ENCODE assay signal across 14 cellular contexts in the genomic region with DNA sequence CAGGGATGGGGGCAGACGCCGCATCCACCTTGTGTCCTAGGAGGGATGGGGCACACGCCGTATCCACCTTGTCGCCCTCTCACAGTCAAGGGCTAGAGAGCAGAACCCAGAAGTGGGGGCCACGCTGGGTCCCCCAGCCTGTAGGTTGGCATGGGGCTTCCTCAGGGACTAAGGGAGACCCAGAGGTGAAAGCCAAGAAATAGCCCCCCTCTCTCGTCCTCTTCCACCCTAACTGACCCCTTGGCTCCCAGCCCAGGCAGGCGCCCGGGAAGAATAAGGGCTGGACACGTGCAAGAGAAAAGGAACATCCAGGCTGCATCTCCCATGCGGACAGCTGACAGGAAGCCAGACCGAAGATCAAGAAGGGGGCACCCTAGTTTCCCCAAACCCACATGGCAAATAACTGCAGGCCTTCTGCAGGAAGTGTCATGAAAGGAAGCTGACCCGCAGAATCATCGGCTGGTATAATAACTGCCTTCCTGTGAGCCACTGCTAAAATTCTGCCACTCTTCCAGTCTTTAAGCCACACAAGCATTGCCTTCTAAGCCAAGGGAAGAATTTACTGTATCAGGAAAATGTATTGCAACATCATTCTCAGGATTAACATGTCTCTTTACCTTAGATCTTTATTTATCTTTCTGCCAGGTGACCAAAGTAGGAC. TPM values are rescaled to one million over a fixed set of nuclear protein-coding genes. Genes with fewer than 3 reads are reported as not detected.
DNase-seq lines count a peak whose midpoint lies in the region; ATAC-seq and TF ChIP-seq lines count a peak whose summit lies in the region.
"Had no signal": no experiment of that assay in that cellular context is flagged by ENCODE, and none has a peak within 500 bp of the region (broad histone marks: within the 10 kb centered on the region; RNA-seq: fewer than 3 reads in every experiment).

No MANE protein-coding gene starts in this region.

- H3K4me1 ChIP-seq in OCI-LY7 (ENCODE audit: insufficient read depth, low read length, poor library complexity, severe bottlenecking) (peaks cover 26% of the 10 kb centered on the region), gastroesophageal sphincter (no peaks in the 10 kb centered on the region)

- no peaks in the 10 kb centered on the region for H3K27me3 ChIP-seq in gastroesophageal sphincter

- intact Hi-C loops in OCI-LY7 (cut with micrococcal nuclease; ENCODE audit: unreplicated experiment): no loop called here

- no peaks in the 10 kb centered on the region for H3K79me2 ChIP-seq in OCI-LY7 (ENCODE audit: insufficient read depth, low read depth, low read length)

- H3K4me2 ChIP-seq in OCI-LY7 (ENCODE audit: low read length): peak overlapping the region; percentile 7

- ATAC-seq in activated CD8-positive, alpha-beta memory T cell treated with anti-CD3 and anti-CD28 coated beads, Interleukin-2, amount 10 ng/mL, durations not matched to agents 7 days and 5 days: peak; percentile 51
- ATAC-seq in gastroesophageal sphincter (peak; percentile 41), GM19328 (IDR thresholded peaks at IDR 0.05; ENCODE audit: unreplicated experiment) (no peak)
- no peak for ATAC-seq in stimulated activated naive B cell treated with anti-CD40 and anti-IgM and Interleukin-4, amounts not matched to agents 10 μg/mL and 1 μg/mL and 100 μg/mL, for 72 hours (replicated peaks)

- H2AFZ ChIP-seq in OCI-LY7 (ENCODE audit: low read length): peak overlapping the region; percentile 5; the same call in 1 of the 2 replicates

- BruUV-seq in OCI-LY7 (replicated peaks; lab: Mats Ljungman, UMichigan): no TSS peak

- H3K4me3 Mint-ChIP-seq in activated CD8-positive, alpha-beta memory T cell treated with anti-CD3 and anti-CD28 coated beads, Interleukin-2, amount 10 ng/mL, durations not matched to agents 7 days and 5 days: peak overlapping the region; percentile 16
- H3K4me3 Mint-ChIP-seq in stimulated activated naive B cell treated with anti-CD40 and anti-IgM and Interleukin-4, amounts not matched to agents 10 μg/mL and 1 μg/mL and 100 μg/mL, for 72 hours: peak overlapping the region in 1 of 2 donors; percentile 9
- H3K4me3 Mint-ChIP-seq: activated T-cell treated with anti-CD3 and anti-CD28 coated beads, Interleukin-2, amount 50 U/mL, for 24 hours had no signal

- H3K9me3 ChIP-seq in OCI-LY7 (ENCODE audit: low read length): no peaks in the 10 kb centered on the region
- H3K9me3 ChIP-seq in gastroesophageal sphincter: no peaks in the 10 kb centered on the region

- H3K27ac Mint-ChIP-seq in activated CD8-positive, alpha-beta memory T cell treated with anti-CD3 and anti-CD28 coated beads, Interleukin-2, amount 10 ng/mL, durations not matched to agents 7 days and 5 days: peak overlapping the region; percentile 79
- H3K27ac Mint-ChIP-seq in stimulated activated naive B cell treated with anti-CD40 and anti-IgM and Interleukin-4, amounts not matched to agents 10 μg/mL and 1 μg/mL and 100 μg/mL, for 72 hours: peak overlapping the region; percentile 56
- H3K27ac Mint-ChIP-seq: activated T-cell treated with anti-CD3 and anti-CD28 coated beads, Interleukin-2, amount 50 U/mL, for 24 hours had no signal

- no peaks in the 10 kb centered on the region for H3K9me3 Mint-ChIP-seq in activated CD8-positive, alpha-beta memory T cell treated with anti-CD3 and anti-CD28 coated beads, Interleukin-2, amount 10 ng/mL, durations not matched to agents 7 days and 5 days (ENCODE audit: low read depth)
- no peaks in the 10 kb centered on the region for H3K9me3 Mint-ChIP-seq in stimulated activated naive B cell treated with anti-CD40 and anti-IgM and Interleukin-4, amounts not matched to agents 10 μg/mL and 1 μg/mL and 100 μg/mL, for 72 hours
- H3K9me3 Mint-ChIP-seq: activated T-cell treated with anti-CD3 and anti-CD28 coated beads, Interleukin-2, amount 50 U/mL, for 24 hours had no signal

- DNase-seq in activated CD8-positive, alpha-beta memory T cell treated with anti-CD3 and anti-CD28 coated beads, Interleukin-2, amount 10 ng/mL, durations not matched to agents 7 days and 5 days: peak; percentile 72
- no peak for DNase-seq in activated CD8-positive, alpha-beta memory T cell treated with anti-CD3 and anti-CD28 coated beads, Interleukin-2, amount 50 U/mL, for 48 hours
- DNase-seq in OCI-LY7 (ENCODE audit: low spot score) (peak; percentile 40), AG20443 (ENCODE audit: low spot score) (no peak), NCI-H1417 treated with DMSO at 0.1 percent for 48 hours (lab: John Stamatoyannopoulos, UW) (no peak)
- DNase-seq in stimulated activated naive B cell treated with anti-CD40 and anti-IgM and Interleukin-4, amounts not matched to agents 10 μg/mL and 1 μg/mL and 100 μg/mL, for 72 hours: no peak
- DNase-seq: ACHN; activated T-cell treated with anti-CD3 and anti-CD28 coated beads, Interleukin-2, amount 50 U/mL, for 24 hours; cerebellar nuclear complex; HCEC 1CT; NCI-H1048; NCI-H748 treated with DMSO at 0.1 percent for 48 hours had no signal

- H3K36me3 Mint-ChIP-seq in activated CD8-positive, alpha-beta memory T cell treated with anti-CD3 and anti-CD28 coated beads, Interleukin-2, amount 10 ng/mL, durations not matched to agents 7 days and 5 days: no peaks in the 10 kb centered on the region
- no peaks in the 10 kb centered on the region for H3K36me3 Mint-ChIP-seq in stimulated activated naive B cell treated with anti-CD40 and anti-IgM and Interleukin-4, amounts not matched to agents 10 μg/mL and 1 μg/mL and 100 μg/mL, for 72 hours

- H3K9me2 ChIP-seq in OCI-LY7 (ENCODE audit: insufficient read depth, low read length): no peaks in the 10 kb centered on the region

- WGBS in gastroesophageal sphincter (ENCODE audit: low coverage in 1 of 2), 2 donors: 23 to 60% methylated on average over 1 to 2 of the region's 14 CpGs

- no peak for TF ChIP-seq EP300 in gastroesophageal sphincter (IDR thresholded peaks at IDR 0.05)

- no peaks in the 10 kb centered on the region for H4K20me1 ChIP-seq in OCI-LY7 (ENCODE audit: insufficient read depth, low read length)

- H3K27me3 Mint-ChIP-seq in activated CD8-positive, alpha-beta memory T cell treated with anti-CD3 and anti-CD28 coated beads, Interleukin-2, amount 10 ng/mL, durations not matched to agents 7 days and 5 days: no peaks in the 10 kb centered on the region
- no peaks in the 10 kb centered on the region for H3K27me3 Mint-ChIP-seq in stimulated activated naive B cell treated with anti-CD40 and anti-IgM and Interleukin-4, amounts not matched to agents 10 μg/mL and 1 μg/mL and 100 μg/mL, for 72 hours
- H3K27me3 Mint-ChIP-seq: activated T-cell treated with anti-CD3 and anti-CD28 coated beads, Interleukin-2, amount 50 U/mL, for 24 hours had no signal

- H3K27ac ChIP-seq in OCI-LY7 (ENCODE audit: low read depth, low read length, poor library complexity, severe bottlenecking) (no peak overlapping the region), gastroesophageal sphincter (no peak overlapping the region)

- POLR2A ChIA-PET in OCI-LY7 (lab: Charles Lee): interaction anchor here (0.6 to 0.7 kb wide), 5 partner anchors 53 to 747 kb away, joined by 3 to 4 read pairs (median 3); no protein-coding TSS in a partner anchor

- H3K4me1 Mint-ChIP-seq in activated CD8-positive, alpha-beta memory T cell treated with anti-CD3 and anti-CD28 coated beads, Interleukin-2, amount 10 ng/mL, durations not matched to agents 7 days and 5 days: peaks cover 46% of the 10 kb centered on the region
- peaks cover 32 to 33% of the 10 kb centered on the region in 2 donors for H3K4me1 Mint-ChIP-seq in stimulated activated naive B cell treated with anti-CD40 and anti-IgM and Interleukin-4, amounts not matched to agents 10 μg/mL and 1 μg/mL and 100 μg/mL, for 72 hours

- TF ChIP-seq CTCF in OCI-LY7 (conservative IDR thresholded peaks at IDR 0.05; ENCODE audit: low read length): no peak
- no peak for TF ChIP-seq CTCF in gastroesophageal sphincter (IDR thresholded peaks at IDR 0.05)

- CTCF ChIA-PET in activated CD8-positive, alpha-beta memory T cell treated with anti-CD3 and anti-CD28 coated beads, Interleukin-2, amount 10 ng/mL, durations not matched to agents 7 days and 5 days (lab: Charles Lee): interaction anchor here (0.9 to 2.0 kb wide), 3 partner anchors 8 to 48 kb away, joined by 3 to 8 read pairs (median 5); no protein-coding TSS in a partner anchor
- CTCF ChIA-PET in OCI-LY7 (lab: Charles Lee; ENCODE audit: unreplicated experiment): interaction anchor here (0.6 kb wide), 1 partner anchor 850 kb away, joined by 3 read pairs; no protein-coding TSS in a partner anchor

- H3K36me3 ChIP-seq in OCI-LY7 (ENCODE audit: insufficient read depth, low read length): no peaks in the 10 kb centered on the region
- H3K36me3 ChIP-seq in gastroesophageal sphincter: no peaks in the 10 kb centered on the region

- TF ChIP-seq POLR2A in gastroesophageal sphincter (IDR thresholded peaks at IDR 0.05): no peak

- H3K4me3 ChIP-seq in OCI-LY7 (ENCODE audit: low read depth, low read length, poor library complexity, severe bottlenecking) (no peak overlapping the region), gastroesophageal sphincter (no peak overlapping the region)

RNA-seq across cellular contexts. Expression of a gene that starts 38.5 kb away (rescaled TPM):
- 100 to 1,000 TPM; 409 to 782 TPM for total RNA-seq in activated CD8-positive, alpha-beta memory T cell treated with anti-CD3 and anti-CD28 coated beads, Interleukin-2, amount 10 ng/mL, durations not matched to agents 7 days and 5 days
- 127 and 129 TPM in 2 replicates for total RNA-seq in OCI-LY7 (2014; rRNA removed; shearing (Covaris generic))
- 160 and 236 TPM in 2 replicates for total RNA-seq in OCI-LY7 (2022)
- total RNA-seq in gastroesophageal sphincter: 10 to 100 TPM; 60.1 to 81.1 (median 69.6) TPM

Comparison
In these comparisons a context has a peak if more than half of its experiments do, and no peak if none do; other contexts are left out.
1. DNase-seq: peak in activated CD8-positive, alpha-beta memory T cell treated with anti-CD3 and anti-CD28 coated beads, Interleukin-2, amount 10 ng/mL, durations not matched to agents 7 days and 5 days (single experiment) and OCI-LY7 (single experiment); none in activated CD8-positive, alpha-beta memory T cell treated with anti-CD3 and anti-CD28 coated beads, Interleukin-2, amount 50 U/mL, for 48 hours (single experiment), stimulated activated naive B cell treated with anti-CD40 and anti-IgM and Interleukin-4, amounts not matched to agents 10 μg/mL and 1 μg/mL and 100 μg/mL, for 72 hours (single experiment), AG20443 (single experiment) and NCI-H1417 treated with DMSO at 0.1 percent for 48 hours (single experiment).
2. ATAC-seq: peak in activated CD8-positive, alpha-beta memory T cell treated with anti-CD3 and anti-CD28 coated beads, Interleukin-2, amount 10 ng/mL, durations not matched to agents 7 days and 5 days (single experiment) and gastroesophageal sphincter (single experiment); none in stimulated activated naive B cell treated with anti-CD40 and anti-IgM and Interleukin-4, amounts not matched to agents 10 μg/mL and 1 μg/mL and 100 μg/mL, for 72 hours (0 of 2) and GM19328 (single experiment).